Comparison of ENCODE assay signal across 8 cellular contexts in genomic region chr5:6483880-6484382, GRCh38. TPM values are rescaled to one million over a fixed set of nuclear protein-coding genes. Genes with fewer than 3 reads are reported as not detected.
A peak's percentile ranks its signal among the peaks of the same experiment; 100 is the strongest.
DNase-seq lines count a peak whose midpoint lies in the region; ATAC-seq and TF ChIP-seq lines count a peak whose summit lies in the region.

No MANE protein-coding gene starts in this region.

- H3K4me3 ChIP-seq in neuronal stem cell (ENCODE audit: low read length in 2 of 2): no peak overlapping the region
- H3K4me3 ChIP-seq in SJCRH30: no peak overlapping the region

- no peak overlapping the region for H3K14ac ChIP-seq in neuronal stem cell (ENCODE audit: low read length)

- no peak overlapping the region for H2BK120ac ChIP-seq in neuronal stem cell (ENCODE audit: low read depth, low read length)

- POLR2A ChIA-PET in activated CD8-positive, alpha-beta T cell treated with anti-CD3 and anti-CD28 coated beads for 36 hours (lab: Charles Lee): no interaction called here
- POLR2A ChIA-PET in activated CD8-positive, alpha-beta T cell treated with anti-CD3 and anti-CD28 coated beads, Interleukin-2, amount 10 ng/mL, durations not matched to agents 7 days and 5 days (lab: Charles Lee): no interaction called here

- CTCF ChIA-PET in activated CD8-positive, alpha-beta T cell treated with anti-CD3 and anti-CD28 coated beads for 36 hours (lab: Charles Lee): no interaction called here
- CTCF ChIA-PET in activated CD8-positive, alpha-beta T cell treated with anti-CD3 and anti-CD28 coated beads, Interleukin-2, amount 10 ng/mL, durations not matched to agents 7 days and 5 days (lab: Charles Lee): no interaction called here

- H3K36me3 Mint-ChIP-seq in activated CD8-positive, alpha-beta T cell treated with anti-CD3 and anti-CD28 coated beads for 36 hours (ENCODE audit: low read depth): no peaks in the 10 kb centered on the region
- no peaks in the 10 kb centered on the region for H3K36me3 Mint-ChIP-seq in activated CD8-positive, alpha-beta T cell treated with anti-CD3 and anti-CD28 coated beads, Interleukin-2, amount 10 ng/mL, durations not matched to agents 7 days and 5 days (ENCODE audit: low read depth)

- H2BK12ac ChIP-seq in neuronal stem cell (ENCODE audit: low read length): no peak overlapping the region

- H3K9me3 ChIP-seq in neuronal stem cell (replicated peaks in 1 of 2; ENCODE audit: control insufficient read depth in 2 of 2, insufficient read depth in 1 of 2, low read depth in 1 of 2, low read length in 2 of 2) (no peaks in the 10 kb centered on the region), SJCRH30 (replicated peaks) (no peaks in the 10 kb centered on the region)

- no peak overlapping the region for H3K4me3 Mint-ChIP-seq in activated CD8-positive, alpha-beta T cell treated with anti-CD3 and anti-CD28 coated beads for 36 hours
- H3K4me3 Mint-ChIP-seq in activated CD8-positive, alpha-beta T cell treated with anti-CD3 and anti-CD28 coated beads, Interleukin-2, amount 10 ng/mL, durations not matched to agents 7 days and 5 days: no peak overlapping the region

- WGBS in neuronal stem cell (ENCODE audit: extremely low coverage in 2 of 2, insufficient read length in 2 of 2, insufficient replicate concordance in 1 of 2), 2 donors: no CpG with 5 or more reads among the region's 9 CpGs

- H3K79me1 ChIP-seq in neuronal stem cell (ENCODE audit: low read depth, low read length): no peaks in the 10 kb centered on the region

- intact Hi-C loops in activated CD8-positive, alpha-beta T cell treated with anti-CD3 and anti-CD28 coated beads for 36 hours (cut with micrococcal nuclease): no loop called here

- H2AK5ac ChIP-seq in neuronal stem cell (ENCODE audit: low read depth, low read length): no peak overlapping the region

- no peak overlapping the region for H3K27ac Mint-ChIP-seq in activated CD8-positive, alpha-beta T cell treated with anti-CD3 and anti-CD28 coated beads for 36 hours
- H3K27ac Mint-ChIP-seq in activated CD8-positive, alpha-beta T cell treated with anti-CD3 and anti-CD28 coated beads, Interleukin-2, amount 10 ng/mL, durations not matched to agents 7 days and 5 days: no peak overlapping the region

- TF ChIP-seq CTCF in activated CD8-positive, alpha-beta T cell treated with anti-CD3 and anti-CD28 coated beads for 36 hours (IDR thresholded peaks at IDR 0.05): no peak

- peak overlapping the region; percentile 42 for H3K18ac ChIP-seq in neuronal stem cell (ENCODE audit: low read length)

- peaks cover 0 to 2% of the 10 kb centered on the region in 2 donors for H3K36me3 ChIP-seq in neuronal stem cell (replicated peaks in 1 of 2; ENCODE audit: control insufficient read depth in 2 of 2, insufficient read depth in 2 of 2, low read length in 2 of 2)
- no peaks in the 10 kb centered on the region for H3K36me3 ChIP-seq in SJCRH30

- no peak overlapping the region for H2BK5ac ChIP-seq in neuronal stem cell (ENCODE audit: low read length)

- peaks cover 11% of the 10 kb centered on the region for H3K4me1 Mint-ChIP-seq in activated CD8-positive, alpha-beta T cell treated with anti-CD3 and anti-CD28 coated beads for 36 hours (ENCODE audit: low read depth)
- no peaks in the 10 kb centered on the region for H3K4me1 Mint-ChIP-seq in activated CD8-positive, alpha-beta T cell treated with anti-CD3 and anti-CD28 coated beads, Interleukin-2, amount 10 ng/mL, durations not matched to agents 7 days and 5 days (ENCODE audit: low read depth)

- H3K4ac ChIP-seq in neuronal stem cell (ENCODE audit: low read length): no peak overlapping the region

- H3K27me3 Mint-ChIP-seq in activated CD8-positive, alpha-beta T cell treated with anti-CD3 and anti-CD28 coated beads for 36 hours: peaks cover 3% of the 10 kb centered on the region
- peaks cover 11% of the 10 kb centered on the region for H3K27me3 Mint-ChIP-seq in activated CD8-positive, alpha-beta T cell treated with anti-CD3 and anti-CD28 coated beads, Interleukin-2, amount 10 ng/mL, durations not matched to agents 7 days and 5 days (ENCODE audit: low read depth)

- no peak overlapping the region for H3K9ac ChIP-seq in neuronal stem cell (ENCODE audit: low read depth, low read length, poor library complexity)

- no peak overlapping the region for H2AFZ ChIP-seq in neuronal stem cell (ENCODE audit: low read length)

- ATAC-seq in activated CD8-positive, alpha-beta T cell treated with anti-CD3 and anti-CD28 coated beads for 36 hours: peak; percentile 62
- ATAC-seq in activated CD8-positive, alpha-beta T cell treated with anti-CD3 and anti-CD28 coated beads, Interleukin-2, amount 10 ng/mL, durations not matched to agents 7 days and 5 days: no peak
- ATAC-seq in GM21367 (IDR thresholded peaks at IDR 0.05; ENCODE audit: unreplicated experiment) (peak; percentile 84), HG03097 (IDR thresholded peaks at IDR 0.05; ENCODE audit: low FRiP score, unreplicated experiment) (peak; percentile 82)

- no peak overlapping the region for H2BK15ac ChIP-seq in neuronal stem cell (ENCODE audit: low read length)

- no peak overlapping the region for H3K4me2 ChIP-seq in neuronal stem cell (ENCODE audit: insufficient read depth, low read length, poor library complexity, severe bottlenecking)

- H3K4me1 ChIP-seq in neuronal stem cell (ENCODE audit: control insufficient read depth in 2 of 2, insufficient read depth in 1 of 2, low read depth in 1 of 2, low read length in 2 of 2) (peaks cover 0 to 8% of the 10 kb centered on the region in 2 donors), SJCRH30 (no peaks in the 10 kb centered on the region)

- peak overlapping the region; percentile 38 for H3K23ac ChIP-seq in neuronal stem cell (ENCODE audit: low read depth, low read length, poor library complexity)

- H3K9me3 Mint-ChIP-seq in activated CD8-positive, alpha-beta T cell treated with anti-CD3 and anti-CD28 coated beads for 36 hours: no peaks in the 10 kb centered on the region
- no peaks in the 10 kb centered on the region for H3K9me3 Mint-ChIP-seq in activated CD8-positive, alpha-beta T cell treated with anti-CD3 and anti-CD28 coated beads, Interleukin-2, amount 10 ng/mL, durations not matched to agents 7 days and 5 days (ENCODE audit: insufficient read depth)

- DNase-seq in activated CD8-positive, alpha-beta T cell treated with anti-CD3 and anti-CD28 coated beads for 36 hours: no peak
- no peak for DNase-seq in activated CD8-positive, alpha-beta T cell treated with anti-CD3 and anti-CD28 coated beads, Interleukin-2, amount 10 ng/mL, durations not matched to agents 7 days and 5 days
- DNase-seq in neuronal stem cell (ENCODE audit: low spot score): no peak
- DNase-seq in SJCRH30: no peak
- DNase-seq in UCSD-AML1 (lab: John Stamatoyannopoulos, UW; ENCODE audit: unreplicated experiment): no peak
- no peak for DNase-seq in mucosa of gallbladder (ENCODE audit: low spot score)

- H4K91ac ChIP-seq in neuronal stem cell (ENCODE audit: low read depth, low read length, poor library complexity): no peak overlapping the region

- no peak overlapping the region for H4K8ac ChIP-seq in neuronal stem cell (ENCODE audit: low read depth, low read length)

- H3K27ac ChIP-seq in neuronal stem cell (replicated peaks; ENCODE audit: low read length) (no peak overlapping the region), SJCRH30 (no peak overlapping the region)

- H3K27me3 ChIP-seq in neuronal stem cell (ENCODE audit: control insufficient read depth in 3 of 3, insufficient read depth in 3 of 3, low read depth in 1 of 3, low read length in 3 of 3) (peaks cover 0 to 6% (median 2%) of the 10 kb centered on the region in 3 experiments), SJCRH30 (no peaks in the 10 kb centered on the region)

RNA-seq across cellular contexts. Expression of gene UBE2QL1, which starts 35.3 kb away (rescaled TPM):
- not detected for total RNA-seq in activated CD8-positive, alpha-beta T cell treated with anti-CD3 and anti-CD28 coated beads for 36 hours
- not detected for total RNA-seq in activated CD8-positive, alpha-beta T cell treated with anti-CD3 and anti-CD28 coated beads, Interleukin-2, amount 10 ng/mL, durations not matched to agents 7 days and 5 days
- polyA plus RNA-seq in neuronal stem cell (2013, experiment 1 of 2): 2.3 TPM
- 2.4 TPM for polyA plus RNA-seq in neuronal stem cell (2013, experiment 2 of 2)
- total RNA-seq in SJCRH30 (2014; rRNA removed; shearing (Covaris generic)): 0.02 TPM in 1 of 2 replicates, not detected in the other
- total RNA-seq in mucosa of gallbladder: 1.6 TPM
